In genomic region chr14:106268013-106268727, GRCh38 we compare ENCODE assay signal across 8 cellular contexts.
DNase-seq lines count a peak whose midpoint lies in the region; ATAC-seq and TF ChIP-seq lines count a peak whose summit lies in the region.

No MANE protein-coding gene starts in this region.

- CTCF ChIA-PET in activated CD4-positive, alpha-beta memory T cell treated with anti-CD3 and anti-CD28 coated beads for 36 hours (lab: Charles Lee) = interaction anchor here (0.5 to 2.4 kb wide), 12 partner anchors 9 to 150 kb away, joined by 3 to 11 read pairs (median 5); no protein-coding TSS in a partner anchor
- CTCF ChIA-PET in naive thymus-derived CD4-positive, alpha-beta T cell (lab: Charles Lee) = interaction anchor here (0.9 to 4.4 kb wide), 5 partner anchors 8 to 58 kb away, joined by 3 to 22 read pairs (median 4); no protein-coding TSS in a partner anchor

- peak overlapping the region; percentile 44 for H3K4me2 ChIP-seq in BLaER1

- no peak for TF ChIP-seq CTCF in endodermal cell (conservative IDR thresholded peaks at IDR 0.05)

- H3K4me3 ChIP-seq in BLaER1 (no peak overlapping the region), endodermal cell (ENCODE audit: low read length) (no peak overlapping the region)
- H3K4me3 ChIP-seq in naive thymus-derived CD4-positive, alpha-beta T cell (ENCODE audit: low read length) = no peak overlapping the region

- no peak overlapping the region for H3K4me3 Mint-ChIP-seq in activated CD4-positive, alpha-beta memory T cell treated with anti-CD3 and anti-CD28 coated beads for 36 hours
- H3K4me3 Mint-ChIP-seq in naive thymus-derived CD4-positive, alpha-beta T cell = peak overlapping the region in 3 of 10 donors; percentile 6 to 37 (median 23)
- H3K4me3 Mint-ChIP-seq in endodermal cell = no peak overlapping the region

- H4K20me1 ChIP-seq in BLaER1 = no peaks in the 10 kb centered on the region

- H3K9me3 Mint-ChIP-seq in activated CD4-positive, alpha-beta memory T cell treated with anti-CD3 and anti-CD28 coated beads for 36 hours = no peaks in the 10 kb centered on the region
- H3K9me3 Mint-ChIP-seq in naive thymus-derived CD4-positive, alpha-beta T cell = no peaks in the 10 kb centered on the region
- peaks cover 89% of the 10 kb centered on the region for H3K9me3 Mint-ChIP-seq in endodermal cell

- 74 to 76% methylated on average over 17 of the region's 17 CpGs for WGBS in endodermal cell (ENCODE audit: insufficient coverage in 1 of 2, insufficient read length in 1 of 2), 2 experiments

- DNase-seq in Kasumi-1 (lab: John Stamatoyannopoulos, UW) (peak; percentile 41 to 58), kidney tubule cell (ENCODE audit: low spot score) (no peak), endodermal cell (no peak), cerebellum (ENCODE audit: low spot score) (no peak)
- peak; percentile 90 for DNase-seq in activated CD4-positive, alpha-beta memory T cell treated with anti-CD3 and anti-CD28 coated beads for 36 hours
- peak; percentile 60 to 95 (median 87) for DNase-seq in naive thymus-derived CD4-positive, alpha-beta T cell

- H3K27me3 ChIP-seq in BLaER1 = no peaks in the 10 kb centered on the region
- no peaks in the 10 kb centered on the region for H3K27me3 ChIP-seq in naive thymus-derived CD4-positive, alpha-beta T cell (ENCODE audit: control insufficient read depth in 2 of 2, insufficient read depth in 2 of 2, low read length in 2 of 2)
- H3K27me3 ChIP-seq in endodermal cell (ENCODE audit: control insufficient read depth, insufficient read depth, low read length, poor library complexity, severe bottlenecking) = no peaks in the 10 kb centered on the region

- H3K36me3 ChIP-seq in BLaER1 (no peaks in the 10 kb centered on the region), endodermal cell (ENCODE audit: control insufficient read depth, insufficient read depth, low read length) (no peaks in the 10 kb centered on the region)
- H3K36me3 ChIP-seq in naive thymus-derived CD4-positive, alpha-beta T cell (ENCODE audit: control insufficient read depth in 2 of 3, insufficient read depth in 3 of 3, low read length in 3 of 3) = no peaks in the 10 kb centered on the region

- ATAC-seq in naive thymus-derived CD4-positive, alpha-beta T cell = peak; percentile 83
- ATAC-seq in HG02610 (IDR thresholded peaks at IDR 0.05; ENCODE audit: unreplicated experiment) = no peak

- H3K9ac ChIP-seq in BLaER1 (no peak overlapping the region), endodermal cell (ENCODE audit: extremely low read depth, low read length, poor library complexity, severe bottlenecking) (no peak overlapping the region)

- peaks cover 8% of the 10 kb centered on the region for H3K4me1 Mint-ChIP-seq in activated CD4-positive, alpha-beta memory T cell treated with anti-CD3 and anti-CD28 coated beads for 36 hours (ENCODE audit: low read depth)
- H3K4me1 Mint-ChIP-seq in naive thymus-derived CD4-positive, alpha-beta T cell = peaks cover 0 to 16% (median 14%) of the 10 kb centered on the region in 7 donors
- H3K4me1 Mint-ChIP-seq in endodermal cell = no peaks in the 10 kb centered on the region

- H3K36me3 Mint-ChIP-seq in activated CD4-positive, alpha-beta memory T cell treated with anti-CD3 and anti-CD28 coated beads for 36 hours = no peaks in the 10 kb centered on the region
- no peaks in the 10 kb centered on the region for H3K36me3 Mint-ChIP-seq in naive thymus-derived CD4-positive, alpha-beta T cell
- H3K36me3 Mint-ChIP-seq in endodermal cell (ENCODE audit: low read depth) = no peaks in the 10 kb centered on the region

- H3K9me3 ChIP-seq in BLaER1 = no peaks in the 10 kb centered on the region
- no peaks in the 10 kb centered on the region for H3K9me3 ChIP-seq in naive thymus-derived CD4-positive, alpha-beta T cell (ENCODE audit: control insufficient read depth in 2 of 3, low read length in 3 of 3)
- peaks cover 87% of the 10 kb centered on the region for H3K9me3 ChIP-seq in endodermal cell (ENCODE audit: control insufficient read depth, low read length)

- no peak overlapping the region for H3K27ac Mint-ChIP-seq in activated CD4-positive, alpha-beta memory T cell treated with anti-CD3 and anti-CD28 coated beads for 36 hours
- H3K27ac Mint-ChIP-seq in naive thymus-derived CD4-positive, alpha-beta T cell = peak overlapping the region in 5 of 9 donors; percentile 22 to 90 (median 76)
- H3K27ac Mint-ChIP-seq in endodermal cell = no peak overlapping the region

- intact Hi-C loops in activated CD4-positive, alpha-beta memory T cell treated with anti-CD3 and anti-CD28 coated beads for 36 hours (cut with micrococcal nuclease) = loop anchor here (2.0 kb wide), 1 partner anchor 57 kb away; no protein-coding TSS in a partner anchor
- intact Hi-C loops in naive thymus-derived CD4-positive, alpha-beta T cell (cut with micrococcal nuclease) = loop anchor here (1.0 kb wide), 4 partner anchors 8 to 59 kb away; no protein-coding TSS in a partner anchor

- H3K27ac ChIP-seq in BLaER1 (no peak overlapping the region), endodermal cell (ENCODE audit: low read depth, low read length) (no peak overlapping the region)
- no peak overlapping the region for H3K27ac ChIP-seq in naive thymus-derived CD4-positive, alpha-beta T cell (ENCODE audit: low read depth, low read length)

- peaks cover 12% of the 10 kb centered on the region for H3K27me3 Mint-ChIP-seq in activated CD4-positive, alpha-beta memory T cell treated with anti-CD3 and anti-CD28 coated beads for 36 hours
- H3K27me3 Mint-ChIP-seq in naive thymus-derived CD4-positive, alpha-beta T cell = peaks cover 0 to 57% (median 4%) of the 10 kb centered on the region in 5 donors
- no peaks in the 10 kb centered on the region for H3K27me3 Mint-ChIP-seq in endodermal cell (ENCODE audit: insufficient read depth)

- H3K4me1 ChIP-seq in BLaER1 = peaks cover 27% of the 10 kb centered on the region
- H3K4me1 ChIP-seq in naive thymus-derived CD4-positive, alpha-beta T cell (ENCODE audit: control insufficient read depth in 2 of 2, insufficient read depth in 2 of 2, low read length in 2 of 2) = peaks cover 0 to 10% of the 10 kb centered on the region in 2 donors
- no peaks in the 10 kb centered on the region for H3K4me1 ChIP-seq in endodermal cell (ENCODE audit: control insufficient read depth, insufficient read depth, low read length)

- POLR2A ChIA-PET in activated CD4-positive, alpha-beta memory T cell treated with anti-CD3 and anti-CD28 coated beads for 36 hours (lab: Charles Lee) = no interaction called here
- POLR2A ChIA-PET in naive thymus-derived CD4-positive, alpha-beta T cell (lab: Charles Lee) = no interaction called here

Comparison
In these comparisons a context has a peak if more than half of its experiments do, and no peak if none do; other contexts are left out.
1. DNase-seq: peak in Kasumi-1 (2 of 2), activated CD4-positive, alpha-beta memory T cell treated with anti-CD3 and anti-CD28 coated beads for 36 hours (single experiment) and naive thymus-derived CD4-positive, alpha-beta T cell (9 of 9); none in kidney tubule cell (single experiment), endodermal cell (single experiment) and cerebellum (single experiment).
2. H3K27ac Mint-ChIP-seq: peak in naive thymus-derived CD4-positive, alpha-beta T cell (5 of 9); none in activated CD4-positive, alpha-beta memory T cell treated with anti-CD3 and anti-CD28 coated beads for 36 hours (single experiment) and endodermal cell (single experiment).